11 cellular contexts compared by ENCODE assay signal in genomic region chr1:54465351-54465811, GRCh38. TPM values are rescaled to one million over a fixed set of nuclear protein-coding genes. Genes with fewer than 3 reads are reported as not detected.
DNase-seq lines count a peak whose midpoint lies in the region; ATAC-seq and TF ChIP-seq lines count a peak whose summit lies in the region.
"Had no signal": no experiment of that assay in that cellular context is flagged by ENCODE, and none has a peak within 500 bp of the region (broad histone marks: within the 10 kb centered on the region; RNA-seq: fewer than 3 reads in every experiment).

No MANE protein-coding gene starts in this region.

- H3K36me3 Mint-ChIP-seq in GM23338 (ENCODE audit: low read depth): peaks cover 4% of the 10 kb centered on the region; the same call in 2 of the 3 replicates

- no peak overlapping the region; the same call in 1 of the 2 replicates for H3K27ac Mint-ChIP-seq in GM23338

- H3K4me1 ChIP-seq in GM23338 (ENCODE audit: insufficient read depth) (peaks cover 47% of the 10 kb centered on the region), osteoblast (ENCODE audit: insufficient read depth, low read length) (peaks cover 6% of the 10 kb centered on the region)

- H3K4me2 ChIP-seq in GM23338: 0 out of 2 replicates have a peak overlapping the region, but pooled peaks have one; percentile 51
- no peak overlapping the region for H3K4me2 ChIP-seq in osteoblast (ENCODE audit: insufficient read depth, low read length)

- H3K36me3 ChIP-seq in GM23338 (ENCODE audit: insufficient read depth) (no peaks in the 10 kb centered on the region), osteoblast (ENCODE audit: insufficient read depth, low read length) (no peaks in the 10 kb centered on the region)

- H2AFZ ChIP-seq in GM23338 (peak overlapping the region; percentile 78; the same call in 1 of the 2 replicates), osteoblast (ENCODE audit: low read length) (no peak overlapping the region)

- peaks cover 47% of the 10 kb centered on the region for H3K4me1 Mint-ChIP-seq in GM23338

- TF ChIP-seq POLR2A in NB4 (IDR thresholded peaks at IDR 0.05; ENCODE audit: extremely low read depth, insufficient read length): no peak

- H4K20me1 ChIP-seq in GM23338 (replicated peaks; ENCODE audit: insufficient read depth) (no peaks in the 10 kb centered on the region), osteoblast (ENCODE audit: insufficient read depth, low read length) (no peaks in the 10 kb centered on the region)

- H3K9me3 Mint-ChIP-seq in GM23338: peaks cover 6% of the 10 kb centered on the region; the same call in 1 of the 3 replicates

- H3K27me3 ChIP-seq in GM23338 (ENCODE audit: insufficient read depth) (no peaks in the 10 kb centered on the region), osteoblast (ENCODE audit: insufficient read depth, low read length) (no peaks in the 10 kb centered on the region)

- TF ChIP-seq CTCF in GM23338 (conservative IDR thresholded peaks at IDR 0.05; ENCODE audit: low read depth in 2 of 2) (no peak), NB4 (IDR thresholded peaks at IDR 0.05; ENCODE audit: low read depth, low read length) (no peak), osteoblast (IDR thresholded peaks at IDR 0.05; ENCODE audit: extremely low read depth, low read depth, low read length) (no peak), foreskin fibroblast (IDR thresholded peaks at IDR 0.05; ENCODE audit: low read depth, low read length) (no peak)

- no peaks in the 10 kb centered on the region for H3K9me3 ChIP-seq in osteoblast (ENCODE audit: low read depth, low read length)

- ATAC-seq in GM23338 (no peak), GM21360 (IDR thresholded peaks at IDR 0.05; ENCODE audit: unreplicated experiment) (no peak)
- ATAC-seq: stimulated activated naive CD8-positive, alpha-beta T cell treated with anti-CD3 and anti-CD28 coated beads, Interleukin-15, Interleukin-2, amounts not matched to agents 100 U/mL and 50 U/mL, for 24 hours had no signal

- no peaks in the 10 kb centered on the region; the same call in 1 of the 2 replicates for H3F3A ChIP-seq in GM23338 (replicated peaks; ENCODE audit: low read depth)

- no peaks in the 10 kb centered on the region for H3K79me2 ChIP-seq in GM23338 (replicated peaks; ENCODE audit: insufficient read depth)
- no peaks in the 10 kb centered on the region for H3K79me2 ChIP-seq in osteoblast (ENCODE audit: insufficient read depth, low read length)

- H3K4me3 ChIP-seq in GM23338: no peak overlapping the region
- H3K4me3 ChIP-seq in NB4 (ENCODE audit: low read depth, low read length): no peak overlapping the region
- no peak overlapping the region for H3K4me3 ChIP-seq in osteoblast (ENCODE audit: insufficient read depth, low read length)
- H3K4me3 ChIP-seq in foreskin fibroblast (ENCODE audit: low read depth in 1 of 2, low read length in 2 of 2): no peak overlapping the region
- H3K4me3 ChIP-seq: GM12878 had no signal

- peaks cover 10% of the 10 kb centered on the region; the same call in 1 of the 2 replicates for H3K9me2 ChIP-seq in GM23338 (ENCODE audit: insufficient read depth)

- H3K4me3 Mint-ChIP-seq in GM23338: no peak overlapping the region; the same call in 2 of the 3 replicates

- H3K27ac ChIP-seq in GM23338 (ENCODE audit: low read depth): no peak overlapping the region
- no peak overlapping the region for H3K27ac ChIP-seq in osteoblast (ENCODE audit: low read depth, low read length)

- DNase-seq in GM23338 (ENCODE audit: low spot score) (no peak), NB4 (ENCODE audit: low read depth) (peak; percentile 68), ecto neural progenitor cell (ENCODE audit: low spot score) (peak; percentile 48), osteoblast (ENCODE audit: insufficient read length, low spot score, missing footprints) (peak; percentile 67), foreskin fibroblast (no peak), medulla oblongata (ENCODE audit: extremely low spot score) (no peak)
- DNase-seq: NCI-H1694; SHP77; stimulated activated naive CD8-positive, alpha-beta T cell treated with anti-CD3 and anti-CD28 coated beads, Interleukin-15, Interleukin-2, amounts not matched to agents 100 U/mL and 50 U/mL, for 24 hours had no signal

- peaks cover 18% of the 10 kb centered on the region for H3K27me3 Mint-ChIP-seq in GM23338 (ENCODE audit: insufficient read depth, low read depth, poor library complexity)

TF ChIP-seq in GM23338, 12 proteins besides CTCF, POLR2A, EP300 and RAD21 (continues in another document):
- TF ChIP-seq EZH2phosphoT487 (IDR thresholded peaks at IDR 0.05; ENCODE audit: unreplicated experiment) (no peak), ZNF331 (CRISPR knock-in tag; IDR thresholded peaks at IDR 0.05; ENCODE audit: low read depth) (no peak), STAT1 (IDR thresholded peaks at IDR 0.05; ENCODE audit: unreplicated experiment) (no peak), CREB1 (CRISPR knock-in tag; IDR thresholded peaks at IDR 0.05; ENCODE audit: low read depth) (no peak), ETS1 (IDR thresholded peaks at IDR 0.05) (no peak), ZNF114 (CRISPR knock-in tag; IDR thresholded peaks at IDR 0.05) (no peak), POLR2AphosphoS5 (IDR thresholded peaks at IDR 0.05; ENCODE audit: low read depth) (no peak), EZH2 (IDR thresholded peaks at IDR 0.05; ENCODE audit: low read depth, unreplicated experiment) (no peak), ZNF462 (CRISPR knock-in tag; IDR thresholded peaks at IDR 0.05) (no peak), JUNB (IDR thresholded peaks at IDR 0.05; ENCODE audit: unreplicated experiment) (no peak), NANOG (IDR thresholded peaks at IDR 0.05; ENCODE audit: borderline replicate concordance) (no peak)

RNA-seq across cellular contexts. Expression of gene SSBP3, which starts 59.2 kb away (rescaled TPM):
- total RNA-seq in GM23338 (2014; rRNA removed; shearing (Covaris generic)): 47.4 and 59.5 TPM in 2 replicates
- polyA plus RNA-seq in GM23338 (2016; fragmentation: Nextera tagmentation; extraction: Ambion mirVana): 68.6 and 82.3 TPM in 2 replicates
- 14.5 and 18.3 TPM in 2 replicates for total RNA-seq in osteoblast

Comparison
In these comparisons a context has a peak if more than half of its experiments do, and no peak if none do; other contexts are left out.
1. DNase-seq: peak in NB4 (single experiment), ecto neural progenitor cell (single experiment) and osteoblast (single experiment); none in GM23338 (single experiment), foreskin fibroblast (0 of 2) and medulla oblongata (single experiment).